ENCODE assay signal across 12 cellular contexts in the genomic region with DNA sequence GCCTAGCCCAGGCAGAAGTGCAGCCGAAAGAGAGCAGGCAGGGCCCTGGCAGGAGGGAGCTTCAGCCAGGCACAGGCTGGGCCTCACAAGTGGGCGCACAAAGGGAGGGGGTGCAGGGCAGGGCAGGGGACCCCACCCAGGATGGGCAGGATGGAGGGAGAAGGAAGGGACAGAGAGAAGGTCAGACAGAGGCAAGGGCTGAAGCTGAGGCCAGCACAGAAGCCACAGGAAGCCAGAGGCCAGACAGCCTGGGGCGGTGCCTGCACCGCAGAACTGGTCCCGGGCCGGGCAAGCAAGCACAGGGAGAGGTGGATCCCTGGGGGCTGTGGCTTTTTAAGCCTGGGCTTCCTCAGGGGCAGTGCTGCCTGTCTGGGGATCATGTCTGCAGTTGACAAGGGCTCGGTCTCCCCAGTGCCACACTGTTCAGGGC. TPM values are rescaled to one million over a fixed set of nuclear protein-coding genes. Genes with fewer than 3 reads are reported as not detected.
DNase-seq lines count a peak whose midpoint lies in the region; ATAC-seq, FAIRE-seq and TF ChIP-seq lines count a peak whose summit lies in the region.
"Had no signal": no experiment of that assay in that cellular context is flagged by ENCODE, and none has a peak within 500 bp of the region (broad histone marks: within the 10 kb centered on the region; RNA-seq: fewer than 3 reads in every experiment).

No MANE protein-coding gene starts in this region.

- peak; percentile 8; the same call in 2 of the 3 replicates for ATAC-seq in HepG2
- ATAC-seq in HG02623 (IDR thresholded peaks at IDR 0.05; ENCODE audit: unreplicated experiment), result no peak

- H3K9ac ChIP-seq in H9 (ENCODE audit: extremely low read depth, insufficient read length, low read length) (no peak overlapping the region), HepG2 (ENCODE audit: insufficient read depth, low read depth, low read length) (no peak overlapping the region)

- H3K27ac Mint-ChIP-seq in H9, result peak overlapping the region in 1 of 3 experiments; percentile 86; a peak in 3 of 7 replicates
- peak overlapping the region; percentile 92 for H3K27ac Mint-ChIP-seq in activated CD4-positive, alpha-beta memory T cell treated with anti-CD3 and anti-CD28 coated beads, Interleukin-2, amount 10 ng/mL, durations not matched to agents 7 days and 5 days

- no peak overlapping the region for H4K5ac ChIP-seq in H9 (ENCODE audit: insufficient read length, low read depth, low read length)

- peak; percentile 74 for DNase-seq in AG20443 (ENCODE audit: low spot score)
- peak; percentile 38 for DNase-seq in H9
- no peak for DNase-seq in activated CD4-positive, alpha-beta memory T cell treated with anti-CD3 and anti-CD28 coated beads, Interleukin-2, amount 10 ng/mL, durations not matched to agents 7 days and 5 days
- no peak for DNase-seq in HepG2 (ENCODE audit: low spot score)
- DNase-seq in effector CD8-positive, alpha-beta T cell (lab: John Stamatoyannopoulos, UW), result no peak
- DNase-seq in GM13977 (ENCODE audit: low spot score), result no peak
- no peak for DNase-seq in stimulated activated CD4-positive, alpha-beta T cell treated with anti-CD3 and anti-CD28 coated beads, Interleukin-2, amount 100 ng/mL, for 48 hours
- DNase-seq: activated CD4-positive, alpha-beta T cell treated with anti-CD3 and anti-CD28 coated beads for 1 hour; NCI-H1930; psoas muscle had no signal

- H4K8ac ChIP-seq in H9 (replicated peaks; ENCODE audit: insufficient read length, low read depth, low read length), result no peak overlapping the region

- H2BK20ac ChIP-seq in H9 (ENCODE audit: low read depth, low read length, poor library complexity, severe bottlenecking), result no peak overlapping the region

- CTCF ChIA-PET in activated CD4-positive, alpha-beta memory T cell treated with anti-CD3 and anti-CD28 coated beads, Interleukin-2, amount 10 ng/mL, durations not matched to agents 7 days and 5 days (lab: Charles Lee), result interaction anchor here (0.9 to 4.9 kb wide), 12 partner anchors 9 to 116 kb away, joined by 3 to 57 read pairs (median 9); a partner anchor contains a TSS
- CTCF ChIA-PET in HepG2 (lab: Yijun Ruan, JAX; ENCODE audit: low intra/inter-chr PET ratio, low total read pairs), result no interaction called here

- H3K56ac ChIP-seq in H9 (ENCODE audit: insufficient read length, low read depth, low read length), result no peak overlapping the region

- H3K27me3 ChIP-seq in H9 (ENCODE audit: insufficient read depth, low read length) (no peaks in the 10 kb centered on the region), HepG2 (ENCODE audit: control insufficient read depth in 1 of 2, insufficient read depth in 2 of 2, low read length in 2 of 2) (peaks cover 0 to 2% of the 10 kb centered on the region in 2 experiments; a peak in 2 of 5 replicates)
- H3K27me3 ChIP-seq: body of pancreas had no signal

- H3K14ac ChIP-seq in H9 (ENCODE audit: insufficient read depth, low read length), result no peak overlapping the region

- H2BK15ac ChIP-seq in H9 (ENCODE audit: low read depth, low read length), result no peak overlapping the region

- no peaks in the 10 kb centered on the region for H3K36me3 ChIP-seq in HepG2 (replicated peaks in 1 of 2; ENCODE audit: control insufficient read depth in 1 of 2, insufficient read depth in 2 of 2, low read length in 2 of 2)

- no peak for FAIRE-seq in HepG2 (lab: Jason Lieb, UNC)

- no peak overlapping the region for H2BK120ac ChIP-seq in H9 (ENCODE audit: low read depth, low read length, poor library complexity, severe bottlenecking)

- H2AFZ ChIP-seq in H9 (ENCODE audit: low read length) (no peak overlapping the region), HepG2 (ENCODE audit: low read length) (no peak overlapping the region)

- H3K4me3 Mint-ChIP-seq in H9, result no peak overlapping the region; a peak in 2 of 5 replicates
- H3K4me3 Mint-ChIP-seq in activated CD4-positive, alpha-beta memory T cell treated with anti-CD3 and anti-CD28 coated beads, Interleukin-2, amount 10 ng/mL, durations not matched to agents 7 days and 5 days, result peak overlapping the region; percentile 76

- no peak overlapping the region for H4K91ac ChIP-seq in H9 (ENCODE audit: insufficient read length, low read depth, low read length)

- in situ Hi-C loops in HepG2 (cut with HindIII; ENCODE audit: extremely low pct_ligation_motif_present, low pct_unique_long_range_greater_than_20kb) (no loop called here), GM13977 (cut with MboI; ENCODE audit: low pct_unique_long_range_greater_than_20kb, low sequenced_read_pairs, unreplicated experiment) (no loop called here)

- no peak overlapping the region for H2BK5ac ChIP-seq in H9 (ENCODE audit: insufficient read length, low read length)

- H3K36me3 Mint-ChIP-seq in H9 (ENCODE audit: insufficient read depth in 1 of 3, low read depth in 3 of 3), result 0 out of 7 replicates have a peak, but pooled peaks cover 0 to 1% (median 0%) of the 10 kb centered on the region in 3 experiments
- peaks cover 7% of the 10 kb centered on the region for H3K36me3 Mint-ChIP-seq in activated CD4-positive, alpha-beta memory T cell treated with anti-CD3 and anti-CD28 coated beads, Interleukin-2, amount 10 ng/mL, durations not matched to agents 7 days and 5 days (ENCODE audit: low read depth)

- TF ChIP-seq RAD21 in HepG2 (CRISPR knock-in tag; IDR thresholded peaks at IDR 0.05), result no peak

- H2BK12ac ChIP-seq in H9 (ENCODE audit: insufficient read length, low read depth, low read length), result no peak overlapping the region

- H3K9me3 ChIP-seq in H9 (ENCODE audit: control insufficient read depth, low read depth, low read length) (no peaks in the 10 kb centered on the region), HepG2 (ENCODE audit: low read length) (no peaks in the 10 kb centered on the region)
- H3K9me3 ChIP-seq: body of pancreas, psoas muscle had no signal

- H3K79me1 ChIP-seq in H9 (ENCODE audit: insufficient read depth, low read depth, low read length, poor library complexity, severe bottlenecking), result no peaks in the 10 kb centered on the region

- no peak for TF ChIP-seq CTCF in H9 (conservative IDR thresholded peaks at IDR 0.05)
- TF ChIP-seq CTCF in HepG2 (CRISPR knock-in tag; IDR thresholded peaks at IDR 0.05), result no peak
- no peak for TF ChIP-seq CTCF in GM13977 (IDR thresholded peaks at IDR 0.05; ENCODE audit: extremely low read depth, insufficient read depth, missing control alignments)

- H3K18ac ChIP-seq in H9 (ENCODE audit: insufficient read length, low read depth, low read length), result no peak overlapping the region

- POLR2A ChIA-PET in activated CD4-positive, alpha-beta memory T cell treated with anti-CD3 and anti-CD28 coated beads, Interleukin-2, amount 10 ng/mL, durations not matched to agents 7 days and 5 days (lab: Charles Lee), result interaction anchor here (0.9 to 3.1 kb wide), 6 partner anchors 8 to 38 kb away, joined by 3 to 22 read pairs (median 6); a partner anchor contains a TSS
- POLR2A ChIA-PET in HepG2 (lab: Yijun Ruan, JAX), result interaction anchor here (4.2 kb wide), 1 partner anchor 55 kb away, joined by 29 read pairs; no protein-coding TSS in a partner anchor

- H3K4me2 ChIP-seq in H9 (ENCODE audit: insufficient read depth, insufficient read length, low read length) (no peak overlapping the region), HepG2 (ENCODE audit: low read depth, low read length) (peak overlapping the region; percentile 98)

- peaks cover 17 to 39% of the 10 kb centered on the region in 2 experiments for H3K4me1 Mint-ChIP-seq in H9
- H3K4me1 Mint-ChIP-seq in activated CD4-positive, alpha-beta memory T cell treated with anti-CD3 and anti-CD28 coated beads, Interleukin-2, amount 10 ng/mL, durations not matched to agents 7 days and 5 days, result peaks cover 57% of the 10 kb centered on the region

- H3K79me2 ChIP-seq in H9 (ENCODE audit: insufficient read depth, low read length) (no peaks in the 10 kb centered on the region), HepG2 (ENCODE audit: insufficient read depth, low read length) (no peaks in the 10 kb centered on the region)

- no TSS peak for BruUV-seq in HepG2 (replicated peaks; lab: Mats Ljungman, UMichigan)

- H3K4ac ChIP-seq in H9 (ENCODE audit: low read depth, low read length), result no peak overlapping the region

- H3K4me3 ChIP-seq in HepG2 (replicated peaks in 1 of 3; ENCODE audit: insufficient read depth in 1 of 3, low read depth in 2 of 3, low read length in 3 of 3), result peak overlapping the region in 2 of 3 experiments; percentile 22 to 48; a peak in 1 of 6 replicates
- H3K4me3 ChIP-seq: body of pancreas, psoas muscle had no signal

- TF ChIP-seq EP300 in HepG2 (IDR thresholded peaks at IDR 0.05; ENCODE audit: low read depth in 2 of 2, low read length in 2 of 2), result no peak
- no peak for TF ChIP-seq EP300 in HepG2 (CRISPR knock-in tag; IDR thresholded peaks at IDR 0.05; ENCODE audit: borderline replicate concordance)

- peaks cover 17% of the 10 kb centered on the region for H3K27me3 Mint-ChIP-seq in H9 (ENCODE audit: low read depth)
- peaks cover 2% of the 10 kb centered on the region for H3K27me3 Mint-ChIP-seq in activated CD4-positive, alpha-beta memory T cell treated with anti-CD3 and anti-CD28 coated beads, Interleukin-2, amount 10 ng/mL, durations not matched to agents 7 days and 5 days

- H3K9me3 Mint-ChIP-seq in H9, result no peaks in the 10 kb centered on the region
- H3K9me3 Mint-ChIP-seq in activated CD4-positive, alpha-beta memory T cell treated with anti-CD3 and anti-CD28 coated beads, Interleukin-2, amount 10 ng/mL, durations not matched to agents 7 days and 5 days, result no peaks in the 10 kb centered on the region

- H3K23me2 ChIP-seq in H9 (ENCODE audit: insufficient read length, low read depth, low read length, poor library complexity, severe bottlenecking), result peaks cover 4% of the 10 kb centered on the region

- no peak overlapping the region for H3K23ac ChIP-seq in H9 (ENCODE audit: insufficient read length, low read depth, low read length)

- no peak overlapping the region for H3T11ph ChIP-seq in H9 (ENCODE audit: low read length)

- intact Hi-C loops in HepG2 (cut with micrococcal nuclease; ENCODE audit: unreplicated experiment), result no loop called here

- H3K4me1 ChIP-seq in H9 (ENCODE audit: insufficient read depth, low read length) (peaks cover 4% of the 10 kb centered on the region; the same call in 1 of the 2 replicates), HepG2 (ENCODE audit: insufficient read depth, low read length) (peaks cover 98% of the 10 kb centered on the region)
- H3K4me1 ChIP-seq: psoas muscle had no signal

- no peaks in the 10 kb centered on the region for H4K20me1 ChIP-seq in H9 (ENCODE audit: control insufficient read depth, insufficient read depth, insufficient read length)
- no peaks in the 10 kb centered on the region for H4K20me1 ChIP-seq in HepG2 (ENCODE audit: insufficient read depth, low read length)

- H2AK5ac ChIP-seq in H9 (ENCODE audit: insufficient read length, low read length), result no peak overlapping the region

- TF ChIP-seq POLR2A in HepG2 (IDR thresholded peaks at IDR 0.05; ENCODE audit: insufficient read depth in 1 of 2, low read depth in 2 of 2, low read length in 2 of 2), result no peak

- no peak overlapping the region for H3K27ac ChIP-seq in H9 (ENCODE audit: insufficient read length, low read depth, low read length)
- no peak overlapping the region for H3K27ac ChIP-seq in HepG2 (ENCODE audit: extremely low read length, insufficient read depth, low read length)
- H3K27ac ChIP-seq: body of pancreas, psoas muscle had no signal

- no CpG with 5 or more reads among the region's 7 CpGs for WGBS in H9 (ENCODE audit: extremely low coverage, insufficient read length, low lambda C conversion rate)
- 30% methylated on average over 7 of the region's 7 CpGs for WGBS in HepG2 (ENCODE audit: low lambda C conversion rate)

RNA-seq across cellular contexts. Expression of a gene that starts 16.7 kb away (rescaled TPM):
- total RNA-seq in H9 (2021) (4.5 and 4.7 TPM in 2 replicates), HepG2 (2016; rRNA removed; fragmentation: Illumina TruSeq; extraction: Trizol) (3.7 and 4.8 TPM in 2 replicates)
- total RNA-seq in activated CD4-positive, alpha-beta memory T cell treated with anti-CD3 and anti-CD28 coated beads, Interleukin-2, amount 10 ng/mL, durations not matched to agents 7 days and 5 days, result 10 to 100 TPM; 27.7 to 30.2 TPM
- total RNA-seq in HepG2 (2016; cell fraction: cytosol; rRNA removed; fragmentation: Illumina TruSeq; extraction: Trizol; ENCODE audit: low read depth), result 2.6 and 2.9 TPM in 2 replicates
- 4.2 and 4.4 TPM in 2 replicates for total RNA-seq in HepG2 (2016; cell fraction: insoluble cytoplasmic fraction; rRNA removed; fragmentation: Illumina TruSeq; extraction: Trizol)
- 3.6 and 5.1 TPM in 2 replicates for total RNA-seq in HepG2 (2016; cell fraction: membrane; rRNA removed; fragmentation: Illumina TruSeq; extraction: Trizol)
- 3.2 and 5.3 TPM in 2 replicates for total RNA-seq in HepG2 (2016; cell fraction: nucleus; rRNA removed; fragmentation: Illumina TruSeq; extraction: Trizol)
- polyA plus RNA-seq in HepG2 (2011; rRNA removed), result 7.5 and 10.1 TPM in 2 replicates
- 5.8 and 10.0 TPM in 2 replicates for polyA plus RNA-seq in HepG2 (2011; cell fraction: cytosol; rRNA removed)
- polyA plus RNA-seq in HepG2 (2011; cell fraction: nucleus; rRNA removed), result 17.6 and 19.9 TPM in 2 replicates
- polyA plus RNA-seq in HepG2 (2012), result 4.8 and 5.0 TPM in 2 replicates
- polyA plus RNA-seq in HepG2 (2016; cell fraction: cytosol; fragmentation: Illumina TruSeq; extraction: Trizol; ENCODE audit: low read depth), result 3.9 and 4.8 TPM in 2 replicates
- polyA plus RNA-seq in HepG2 (2016; cell fraction: insoluble cytoplasmic fraction; fragmentation: Illumina TruSeq; extraction: Trizol; ENCODE audit: low read depth), result 7.8 and 8.1 TPM in 2 replicates
- polyA plus RNA-seq in HepG2 (2016; cell fraction: membrane; fragmentation: Illumina TruSeq; extraction: Trizol; ENCODE audit: low read depth), result 5.6 and 8.0 TPM in 2 replicates
- 5.7 and 8.2 TPM in 2 replicates for polyA plus RNA-seq in HepG2 (2016; cell fraction: nucleus; fragmentation: Illumina TruSeq; extraction: Trizol; ENCODE audit: insufficient read depth, low read depth)
- polyA minus RNA-seq in HepG2 (2011; rRNA and poly(A)+ RNA removed; ENCODE audit: low replicate concordance), result 0.65 and 23.1 TPM in 2 replicates
- polyA minus RNA-seq in HepG2 (2011; cell fraction: cytosol; rRNA and poly(A)+ RNA removed), result 8.4 and 12.0 TPM in 2 replicates
- polyA minus RNA-seq in HepG2 (2011; cell fraction: nucleus; rRNA and poly(A)+ RNA removed), result 5.0 and 6.3 TPM in 2 replicates

RNA-seq across cellular contexts. Expression of a gene that starts 16.8 kb away (rescaled TPM):
- total RNA-seq in H9 (2021) (1.5 and 2.0 TPM in 2 replicates), HepG2 (2016; rRNA removed; fragmentation: Illumina TruSeq; extraction: Trizol) (not detected in 2 replicates)
- total RNA-seq in activated CD4-positive, alpha-beta memory T cell treated with anti-CD3 and anti-CD28 coated beads, Interleukin-2, amount 10 ng/mL, durations not matched to agents 7 days and 5 days, result 1 to 10 TPM; 7.9 to 8.6 TPM
- total RNA-seq in HepG2 (2016; cell fraction: cytosol; rRNA removed; fragmentation: Illumina TruSeq; extraction: Trizol; ENCODE audit: low read depth), result 0.18 TPM in 1 of 2 replicates, not detected in the other
- total RNA-seq in HepG2 (2016; cell fraction: insoluble cytoplasmic fraction; rRNA removed; fragmentation: Illumina TruSeq; extraction: Trizol), result 0.04 TPM in 1 of 2 replicates, not detected in the other
- total RNA-seq in HepG2 (2016; cell fraction: membrane; rRNA removed; fragmentation: Illumina TruSeq; extraction: Trizol), result not detected in 2 replicates
- total RNA-seq in HepG2 (2016; cell fraction: nucleus; rRNA removed; fragmentation: Illumina TruSeq; extraction: Trizol), result 0.13 TPM in 1 of 2 replicates, not detected in the other
- polyA plus RNA-seq in HepG2 (2011; rRNA removed), result 0.24 and 0.39 TPM in 2 replicates
- polyA plus RNA-seq in HepG2 (2011; cell fraction: cytosol; rRNA removed), result 0.13 and 0.15 TPM in 2 replicates
- 2.9 and 3.2 TPM in 2 replicates for polyA plus RNA-seq in HepG2 (2011; cell fraction: nucleus; rRNA removed)
- 0.51 and 0.72 TPM in 2 replicates for polyA plus RNA-seq in HepG2 (2012)
- polyA plus RNA-seq in HepG2 (2016; cell fraction: cytosol; fragmentation: Illumina TruSeq; extraction: Trizol; ENCODE audit: low read depth), result not detected in 2 replicates
- not detected in 2 replicates for polyA plus RNA-seq in HepG2 (2016; cell fraction: insoluble cytoplasmic fraction; fragmentation: Illumina TruSeq; extraction: Trizol; ENCODE audit: low read depth)
- not detected in 2 replicates for polyA plus RNA-seq in HepG2 (2016; cell fraction: membrane; fragmentation: Illumina TruSeq; extraction: Trizol; ENCODE audit: low read depth)
- 0.12 and 0.88 TPM in 2 replicates for polyA plus RNA-seq in HepG2 (2016; cell fraction: nucleus; fragmentation: Illumina TruSeq; extraction: Trizol; ENCODE audit: insufficient read depth, low read depth)
- polyA minus RNA-seq in HepG2 (2011; rRNA and poly(A)+ RNA removed; ENCODE audit: low replicate concordance), result 0.08 TPM in 1 of 2 replicates, not detected in the other
- polyA minus RNA-seq in HepG2 (2011; cell fraction: cytosol; rRNA and poly(A)+ RNA removed), result not detected in 2 replicates
- polyA minus RNA-seq in HepG2 (2011; cell fraction: nucleus; rRNA and poly(A)+ RNA removed), result 0.25 and 0.26 TPM in 2 replicates
- total RNA-seq: body of pancreas, psoas muscle had no signal

RNA-seq across cellular contexts. Expression of a gene that starts 20.8 kb away (rescaled TPM):
- 22.1 and 23.9 TPM in 2 replicates for total RNA-seq in H9 (2021)
- total RNA-seq in activated CD4-positive, alpha-beta memory T cell treated with anti-CD3 and anti-CD28 coated beads, Interleukin-2, amount 10 ng/mL, durations not matched to agents 7 days and 5 days, result 10 to 100 TPM; 51.2 to 53.3 TPM
- 7.2 and 16.7 TPM in 2 replicates for total RNA-seq in HepG2 (2016; rRNA removed; fragmentation: Illumina TruSeq; extraction: Trizol)
- 1.1 and 2.0 TPM in 2 replicates for total RNA-seq in HepG2 (2016; cell fraction: cytosol; rRNA removed; fragmentation: Illumina TruSeq; extraction: Trizol; ENCODE audit: low read depth)
- 7.2 and 16.4 TPM in 2 replicates for total RNA-seq in HepG2 (2016; cell fraction: insoluble cytoplasmic fraction; rRNA removed; fragmentation: Illumina TruSeq; extraction: Trizol)
- 3.4 and 3.7 TPM in 2 replicates for total RNA-seq in HepG2 (2016; cell fraction: membrane; rRNA removed; fragmentation: Illumina TruSeq; extraction: Trizol)
- 12.9 and 13.9 TPM in 2 replicates for total RNA-seq in HepG2 (2016; cell fraction: nucleus; rRNA removed; fragmentation: Illumina TruSeq; extraction: Trizol)
- polyA plus RNA-seq in HepG2 (2011; rRNA removed), result 6.6 and 6.9 TPM in 2 replicates
- polyA plus RNA-seq in HepG2 (2011; cell fraction: cytosol; rRNA removed), result 3.9 and 9.1 TPM in 2 replicates
- polyA plus RNA-seq in HepG2 (2011; cell fraction: nucleus; rRNA removed), result 20.5 and 25.6 TPM in 2 replicates
- 4.2 and 4.4 TPM in 2 replicates for polyA plus RNA-seq in HepG2 (2012)
- 1.5 and 1.9 TPM in 2 replicates for polyA plus RNA-seq in HepG2 (2016; cell fraction: cytosol; fragmentation: Illumina TruSeq; extraction: Trizol; ENCODE audit: low read depth)
- polyA plus RNA-seq in HepG2 (2016; cell fraction: insoluble cytoplasmic fraction; fragmentation: Illumina TruSeq; extraction: Trizol; ENCODE audit: low read depth), result 5.2 and 6.7 TPM in 2 replicates
- 2.6 and 2.9 TPM in 2 replicates for polyA plus RNA-seq in HepG2 (2016; cell fraction: membrane; fragmentation: Illumina TruSeq; extraction: Trizol; ENCODE audit: low read depth)
- 23.3 and 23.7 TPM in 2 replicates for polyA plus RNA-seq in HepG2 (2016; cell fraction: nucleus; fragmentation: Illumina TruSeq; extraction: Trizol; ENCODE audit: insufficient read depth, low read depth)
- 34.8 and 52.5 TPM in 2 replicates for polyA minus RNA-seq in HepG2 (2011; rRNA and poly(A)+ RNA removed; ENCODE audit: low replicate concordance)
- polyA minus RNA-seq in HepG2 (2011; cell fraction: cytosol; rRNA and poly(A)+ RNA removed), result 7.6 and 11.1 TPM in 2 replicates
- polyA minus RNA-seq in HepG2 (2011; cell fraction: nucleus; rRNA and poly(A)+ RNA removed), result 13.7 and 16.2 TPM in 2 replicates

RNA-seq across cellular contexts. Expression of a gene that starts 29.4 kb away (rescaled TPM):
- total RNA-seq in H9 (2021) (4.3 and 4.5 TPM in 2 replicates), HepG2 (2016; rRNA removed; fragmentation: Illumina TruSeq; extraction: Trizol) (0.11 TPM in 1 of 2 replicates, not detected in the other)
- total RNA-seq in activated CD4-positive, alpha-beta memory T cell treated with anti-CD3 and anti-CD28 coated beads, Interleukin-2, amount 10 ng/mL, durations not matched to agents 7 days and 5 days, result under 1 TPM; 0.15 to 0.38 TPM
- not detected in 2 replicates for total RNA-seq in HepG2 (2016; cell fraction: cytosol; rRNA removed; fragmentation: Illumina TruSeq; extraction: Trizol; ENCODE audit: low read depth)
- 0.13 TPM in 1 of 2 replicates, not detected in the other for total RNA-seq in HepG2 (2016; cell fraction: insoluble cytoplasmic fraction; rRNA removed; fragmentation: Illumina TruSeq; extraction: Trizol)
- 0.07 and 0.09 TPM in 2 replicates for total RNA-seq in HepG2 (2016; cell fraction: membrane; rRNA removed; fragmentation: Illumina TruSeq; extraction: Trizol)
- 0.09 and 0.28 TPM in 2 replicates for total RNA-seq in HepG2 (2016; cell fraction: nucleus; rRNA removed; fragmentation: Illumina TruSeq; extraction: Trizol)
- polyA plus RNA-seq in HepG2 (2011; rRNA removed), result 0.09 and 0.12 TPM in 2 replicates
- polyA plus RNA-seq in HepG2 (2011; cell fraction: cytosol; rRNA removed), result 0.09 and 0.11 TPM in 2 replicates
- polyA plus RNA-seq in HepG2 (2011; cell fraction: nucleus; rRNA removed), result 0.32 and 0.38 TPM in 2 replicates
- 0.07 TPM in 1 of 2 replicates, not detected in the other for polyA plus RNA-seq in HepG2 (2012)
- 0.03 TPM in 1 of 2 replicates, not detected in the other for polyA plus RNA-seq in HepG2 (2016; cell fraction: cytosol; fragmentation: Illumina TruSeq; extraction: Trizol; ENCODE audit: low read depth)
- polyA plus RNA-seq in HepG2 (2016; cell fraction: insoluble cytoplasmic fraction; fragmentation: Illumina TruSeq; extraction: Trizol; ENCODE audit: low read depth), result not detected in 2 replicates
- polyA plus RNA-seq in HepG2 (2016; cell fraction: membrane; fragmentation: Illumina TruSeq; extraction: Trizol; ENCODE audit: low read depth), result 0.06 TPM in 1 of 2 replicates, not detected in the other
- not detected in 2 replicates for polyA plus RNA-seq in HepG2 (2016; cell fraction: nucleus; fragmentation: Illumina TruSeq; extraction: Trizol; ENCODE audit: insufficient read depth, low read depth)
- polyA minus RNA-seq in HepG2 (2011; rRNA and poly(A)+ RNA removed; ENCODE audit: low replicate concordance), result 0.74 and 1.2 TPM in 2 replicates
- polyA minus RNA-seq in HepG2 (2011; cell fraction: cytosol; rRNA and poly(A)+ RNA removed), result 0.30 TPM in 1 of 2 replicates, not detected in the other
- polyA minus RNA-seq in HepG2 (2011; cell fraction: nucleus; rRNA and poly(A)+ RNA removed), result 0.13 TPM in 1 of 2 replicates, not detected in the other

RNA-seq across cellular contexts. Expression of a gene that starts 40.8 kb away (rescaled TPM):
- total RNA-seq in H9 (2021) (1.7 and 2.3 TPM in 2 replicates), HepG2 (2016; rRNA removed; fragmentation: Illumina TruSeq; extraction: Trizol) (not detected in 2 replicates)
- 1 to 10 TPM; 5.5 to 6.2 TPM for total RNA-seq in activated CD4-positive, alpha-beta memory T cell treated with anti-CD3 and anti-CD28 coated beads, Interleukin-2, amount 10 ng/mL, durations not matched to agents 7 days and 5 days
- not detected in 2 replicates for total RNA-seq in HepG2 (2016; cell fraction: cytosol; rRNA removed; fragmentation: Illumina TruSeq; extraction: Trizol; ENCODE audit: low read depth)
- total RNA-seq in HepG2 (2016; cell fraction: insoluble cytoplasmic fraction; rRNA removed; fragmentation: Illumina TruSeq; extraction: Trizol), result 0.11 TPM in 1 of 2 replicates, not detected in the other
- not detected in 2 replicates for total RNA-seq in HepG2 (2016; cell fraction: membrane; rRNA removed; fragmentation: Illumina TruSeq; extraction: Trizol)
- total RNA-seq in HepG2 (2016; cell fraction: nucleus; rRNA removed; fragmentation: Illumina TruSeq; extraction: Trizol), result 0.28 TPM in 1 of 2 replicates, not detected in the other
- polyA plus RNA-seq in HepG2 (2011; rRNA removed), result 0.50 and 0.51 TPM in 2 replicates
- polyA plus RNA-seq in HepG2 (2011; cell fraction: cytosol; rRNA removed), result 0.11 and 0.27 TPM in 2 replicates
- polyA plus RNA-seq in HepG2 (2011; cell fraction: nucleus; rRNA removed), result 4.2 and 4.6 TPM in 2 replicates
- polyA plus RNA-seq in HepG2 (2012), result 0.56 and 1.0 TPM in 2 replicates
- not detected in 2 replicates for polyA plus RNA-seq in HepG2 (2016; cell fraction: cytosol; fragmentation: Illumina TruSeq; extraction: Trizol; ENCODE audit: low read depth)
- not detected in 2 replicates for polyA plus RNA-seq in HepG2 (2016; cell fraction: insoluble cytoplasmic fraction; fragmentation: Illumina TruSeq; extraction: Trizol; ENCODE audit: low read depth)
- polyA plus RNA-seq in HepG2 (2016; cell fraction: membrane; fragmentation: Illumina TruSeq; extraction: Trizol; ENCODE audit: low read depth), result not detected in 2 replicates
- 0.38 and 0.67 TPM in 2 replicates for polyA plus RNA-seq in HepG2 (2016; cell fraction: nucleus; fragmentation: Illumina TruSeq; extraction: Trizol; ENCODE audit: insufficient read depth, low read depth)
- polyA minus RNA-seq in HepG2 (2011; rRNA and poly(A)+ RNA removed; ENCODE audit: low replicate concordance), result 0.48 and 3.4 TPM in 2 replicates
- not detected in 2 replicates for polyA minus RNA-seq in HepG2 (2011; cell fraction: cytosol; rRNA and poly(A)+ RNA removed)
- polyA minus RNA-seq in HepG2 (2011; cell fraction: nucleus; rRNA and poly(A)+ RNA removed), result 0.25 and 0.52 TPM in 2 replicates

Comparison
In these comparisons a context has a peak if more than half of its experiments do, and no peak if none do; other contexts are left out.
1. DNase-seq: peak in AG20443 (single experiment) and H9 (single experiment); none in activated CD4-positive, alpha-beta memory T cell treated with anti-CD3 and anti-CD28 coated beads, Interleukin-2, amount 10 ng/mL, durations not matched to agents 7 days and 5 days (single experiment), HepG2 (single experiment), effector CD8-positive, alpha-beta T cell (single experiment), GM13977 (single experiment) and stimulated activated CD4-positive, alpha-beta T cell treated with anti-CD3 and anti-CD28 coated beads, Interleukin-2, amount 100 ng/mL, for 48 hours (0 of 2).